1 cellular context compared by ENCODE assay signal in genomic region chr19:35719402-35720162, GRCh38.
TF ChIP-seq lines count a peak whose summit lies in the region.

No MANE protein-coding gene starts in this region.

TF ChIP-seq in WTC11, 78 proteins besides CTCF, POLR2A, EP300 and RAD21 (continued from another document):
- no peak for TF ChIP-seq AFF4 (CRISPR knock-in tag; IDR thresholded peaks at IDR 0.05; ENCODE audit: borderline replicate concordance)
